8 cellular contexts compared by ENCODE assay signal in genomic region chr11:57762235-57762866, GRCh38. TPM values are rescaled to one million over a fixed set of nuclear protein-coding genes. Genes with fewer than 3 reads are reported as not detected.
A peak's percentile ranks its signal among the peaks of the same experiment; 100 is the strongest.
DNase-seq lines count a peak whose midpoint lies in the region; ATAC-seq and TF ChIP-seq lines count a peak whose summit lies in the region.

No MANE protein-coding gene starts in this region.

- H2BK12ac ChIP-seq in trophoblast cell (ENCODE audit: low read length), result no peak overlapping the region

- WGBS in trophoblast cell (ENCODE audit: extremely low coverage, insufficient coverage, insufficient read length), result no CpG with 5 or more reads among the region's 9 CpGs

- no peak overlapping the region for H3K14ac ChIP-seq in trophoblast cell (ENCODE audit: low read length)

- H3K4ac ChIP-seq in trophoblast cell (ENCODE audit: low read depth, low read length), result peak overlapping the region; percentile 99

- peak overlapping the region; percentile 51 for H2BK120ac ChIP-seq in trophoblast cell (ENCODE audit: insufficient read depth, low read length, poor library complexity)

- H3K9ac ChIP-seq in fibroblast of lung (ENCODE audit: insufficient read depth, low read length), result peak overlapping the region; percentile 80
- peak overlapping the region; percentile 54 for H3K9ac ChIP-seq in trophoblast cell (ENCODE audit: low read length)

- no peak overlapping the region for H4K12ac ChIP-seq in trophoblast cell (ENCODE audit: low read depth, low read length)

- H3K23ac ChIP-seq in trophoblast cell (ENCODE audit: low read length), result no peak overlapping the region

- H3K4me2 ChIP-seq in fibroblast of lung (ENCODE audit: extremely low read depth, insufficient read depth, low read length) (no peak overlapping the region), trophoblast cell (ENCODE audit: low read length) (peak overlapping the region; percentile 45)

- peaks cover 55% of the 10 kb centered on the region for H3K79me2 ChIP-seq in fibroblast of lung (ENCODE audit: control insufficient read depth, insufficient read depth, low read length)
- peaks cover 20% of the 10 kb centered on the region for H3K79me2 ChIP-seq in trophoblast cell (ENCODE audit: control insufficient read depth, insufficient read depth, low read length, poor library complexity)

- peak overlapping the region; percentile 65 for H4K8ac ChIP-seq in trophoblast cell (ENCODE audit: low read depth, low read length)

- H3K27me3 ChIP-seq in Peyer's patch, result no peaks in the 10 kb centered on the region
- no peaks in the 10 kb centered on the region for H3K27me3 ChIP-seq in fibroblast of lung (ENCODE audit: control insufficient read depth, insufficient read depth, low read length)
- no peaks in the 10 kb centered on the region for H3K27me3 ChIP-seq in trophoblast cell (ENCODE audit: insufficient read depth, low read length)

- TF ChIP-seq CTCF in Peyer's patch (IDR thresholded peaks at IDR 0.05) (no peak), fibroblast of lung (conservative IDR thresholded peaks at IDR 0.05 in 1 of 2, IDR thresholded peaks at IDR 0.05 in 1 of 2; ENCODE audit: low read depth in 1 of 2, low read length in 2 of 2) (no peak)

- peaks cover 5% of the 10 kb centered on the region for H4K20me1 ChIP-seq in fibroblast of lung (ENCODE audit: control insufficient read depth, extremely low read depth, insufficient read depth, low read length)

- H3K36me3 ChIP-seq in Peyer's patch, result no peaks in the 10 kb centered on the region
- H3K36me3 ChIP-seq in fibroblast of lung (ENCODE audit: control insufficient read depth, insufficient read depth, low read length), result no peaks in the 10 kb centered on the region
- peaks cover 0 to 5% of the 10 kb centered on the region in 2 experiments for H3K36me3 ChIP-seq in trophoblast cell (ENCODE audit: control insufficient read depth in 1 of 2, insufficient read depth in 2 of 2, low read length in 2 of 2)

- peaks cover 6% of the 10 kb centered on the region for H3K79me1 ChIP-seq in trophoblast cell (ENCODE audit: low read length)

- no peak for TF ChIP-seq POLR2A in Peyer's patch (IDR thresholded peaks at IDR 0.05)

- H3K4me3 ChIP-seq in Peyer's patch, result peak overlapping the region; percentile 25 to 63 (median 52)
- H3K4me3 ChIP-seq in fibroblast of lung (replicated peaks in 1 of 4; ENCODE audit: control extremely low read depth in 1 of 4, insufficient read depth in 1 of 4, low read depth in 3 of 4, low read length in 4 of 4), result peak overlapping the region; percentile 75 to 99 (median 84)
- peak overlapping the region; percentile 72 for H3K4me3 ChIP-seq in trophoblast cell (ENCODE audit: low read depth, low read length)

- peak overlapping the region; percentile 76 for H2BK5ac ChIP-seq in trophoblast cell (ENCODE audit: low read depth, low read length, poor library complexity)

- ATAC-seq in HG03521 (IDR thresholded peaks at IDR 0.05; ENCODE audit: unreplicated experiment), result no peak

- H3K4me1 ChIP-seq in Peyer's patch (peaks cover 0 to 21% (median 0%) of the 10 kb centered on the region in 4 donors), fibroblast of lung (ENCODE audit: control insufficient read depth, extremely low read depth, insufficient read depth, low read length) (peaks cover 4% of the 10 kb centered on the region), trophoblast cell (ENCODE audit: control insufficient read depth in 1 of 2, insufficient read depth in 2 of 2, low read length in 2 of 2) (peaks cover 4 to 5% of the 10 kb centered on the region in 2 experiments)

- H3K27ac ChIP-seq in Peyer's patch, result peak overlapping the region; percentile 32 to 97 (median 86)
- peak overlapping the region; percentile 92 for H3K27ac ChIP-seq in fibroblast of lung (ENCODE audit: insufficient read depth, low read length)
- peak overlapping the region; percentile 69 for H3K27ac ChIP-seq in trophoblast cell (ENCODE audit: low read depth, low read length)

- peak; percentile 34 for DNase-seq in ELR (ENCODE audit: low read depth)
- DNase-seq in Peyer's patch, result no peak
- no peak for DNase-seq in fibroblast of lung (ENCODE audit: low read depth in 2 of 2)
- peak in 1 of 2 donors; percentile 41 for DNase-seq in trophoblast cell
- no peak for DNase-seq in activated gamma-delta T cell treated with Interleukin-2 at 50 U/mL for 16 hours
- DNase-seq in stimulated activated CD4-positive, alpha-beta T cell treated with anti-CD3 and anti-CD28 coated beads, Interleukin-15, amount 100 ng/mL, for 24 hours, result no peak
- DNase-seq in activated gamma-delta T cell (lab: John Stamatoyannopoulos, UW), result no peak

- H4K91ac ChIP-seq in trophoblast cell (ENCODE audit: low read depth, low read length), result peak overlapping the region; percentile 6

- H2AFZ ChIP-seq in fibroblast of lung (ENCODE audit: low read length) (no peak overlapping the region), trophoblast cell (ENCODE audit: insufficient read depth, low read length, poor library complexity) (no peak overlapping the region)

- H3K18ac ChIP-seq in trophoblast cell (ENCODE audit: low read length), result no peak overlapping the region

- H2AK5ac ChIP-seq in trophoblast cell (ENCODE audit: low read length), result no peak overlapping the region

- H3K9me3 ChIP-seq in Peyer's patch, result no peaks in the 10 kb centered on the region
- no peaks in the 10 kb centered on the region for H3K9me3 ChIP-seq in fibroblast of lung (ENCODE audit: control insufficient read depth, insufficient read depth, low read depth, low read length)
- no peaks in the 10 kb centered on the region for H3K9me3 ChIP-seq in trophoblast cell (ENCODE audit: insufficient read depth, low read depth, low read length)

RNA-seq across cellular contexts. Expression of gene CTNND1, which starts 0.7 kb away (rescaled TPM):
- total RNA-seq in Peyer's patch (100 to 1,000 TPM; 205 to 366 (median 346) TPM), fibroblast of lung (71.7 and 103 TPM in 2 replicates)
- 113 and 190 TPM in 2 replicates for polyA plus RNA-seq in fibroblast of lung
- polyA plus RNA-seq in fibroblast of lung (2012), result 82.9 and 133 TPM in 2 replicates
- 553 and 835 TPM in 2 replicates for polyA minus RNA-seq in fibroblast of lung (ENCODE audit: low replicate concordance)
- 146 and 148 TPM in 2 replicates for polyA plus RNA-seq in trophoblast cell (2013)

RNA-seq across cellular contexts. Expression of gene BTBD18, which starts 10.7 kb away (rescaled TPM):
- total RNA-seq in Peyer's patch (not detected), fibroblast of lung (not detected in 2 replicates)
- polyA plus RNA-seq in fibroblast of lung, result not detected in 2 replicates
- 0.05 TPM in 1 of 2 replicates, not detected in the other for polyA plus RNA-seq in fibroblast of lung (2012)
- not detected in 2 replicates for polyA minus RNA-seq in fibroblast of lung (ENCODE audit: low replicate concordance)
- polyA plus RNA-seq in trophoblast cell (2013), result not detected in 2 replicates

RNA-seq across cellular contexts. Expression of gene SELENOH, which starts 21.1 kb away (rescaled TPM):
- total RNA-seq in Peyer's patch (10 to 100 TPM; 42.0 to 50.5 (median 46.5) TPM), fibroblast of lung (93.0 and 99.1 TPM in 2 replicates)
- polyA plus RNA-seq in fibroblast of lung, result 69.6 and 73.3 TPM in 2 replicates
- polyA plus RNA-seq in fibroblast of lung (2012), result 133 and 173 TPM in 2 replicates
- 3.7 and 6.8 TPM in 2 replicates for polyA minus RNA-seq in fibroblast of lung (ENCODE audit: low replicate concordance)
- 198 and 199 TPM in 2 replicates for polyA plus RNA-seq in trophoblast cell (2013)

RNA-seq across cellular contexts. Expression of gene TMX2, which starts 50.0 kb away (rescaled TPM):
- total RNA-seq in Peyer's patch (10 to 100 TPM; 18.2 to 86.0 (median 74.9) TPM), fibroblast of lung (55.7 and 62.8 TPM in 2 replicates)
- 71.8 and 84.2 TPM in 2 replicates for polyA plus RNA-seq in fibroblast of lung
- polyA plus RNA-seq in fibroblast of lung (2012), result 61.5 and 79.5 TPM in 2 replicates
- 93.9 and 95.7 TPM in 2 replicates for polyA minus RNA-seq in fibroblast of lung (ENCODE audit: low replicate concordance)
- 76.1 and 78.5 TPM in 2 replicates for polyA plus RNA-seq in trophoblast cell (2013)

RNA-seq across cellular contexts. Expression of gene MED19, which starts 50.3 kb away (rescaled TPM):
- 10 to 100 TPM in 3 of 4 donors, 1 to 10 TPM in 1; 3.0 to 26.4 (median 21.5) TPM for total RNA-seq in Peyer's patch
- 15.2 and 16.0 TPM in 2 replicates for total RNA-seq in fibroblast of lung
- polyA plus RNA-seq in fibroblast of lung, result 28.9 and 31.4 TPM in 2 replicates
- 21.2 and 24.4 TPM in 2 replicates for polyA plus RNA-seq in fibroblast of lung (2012)
- polyA minus RNA-seq in fibroblast of lung (ENCODE audit: low replicate concordance), result 2.1 and 4.4 TPM in 2 replicates
- 32.5 and 33.4 TPM in 2 replicates for polyA plus RNA-seq in trophoblast cell (2013)
